In the genomic region with DNA sequence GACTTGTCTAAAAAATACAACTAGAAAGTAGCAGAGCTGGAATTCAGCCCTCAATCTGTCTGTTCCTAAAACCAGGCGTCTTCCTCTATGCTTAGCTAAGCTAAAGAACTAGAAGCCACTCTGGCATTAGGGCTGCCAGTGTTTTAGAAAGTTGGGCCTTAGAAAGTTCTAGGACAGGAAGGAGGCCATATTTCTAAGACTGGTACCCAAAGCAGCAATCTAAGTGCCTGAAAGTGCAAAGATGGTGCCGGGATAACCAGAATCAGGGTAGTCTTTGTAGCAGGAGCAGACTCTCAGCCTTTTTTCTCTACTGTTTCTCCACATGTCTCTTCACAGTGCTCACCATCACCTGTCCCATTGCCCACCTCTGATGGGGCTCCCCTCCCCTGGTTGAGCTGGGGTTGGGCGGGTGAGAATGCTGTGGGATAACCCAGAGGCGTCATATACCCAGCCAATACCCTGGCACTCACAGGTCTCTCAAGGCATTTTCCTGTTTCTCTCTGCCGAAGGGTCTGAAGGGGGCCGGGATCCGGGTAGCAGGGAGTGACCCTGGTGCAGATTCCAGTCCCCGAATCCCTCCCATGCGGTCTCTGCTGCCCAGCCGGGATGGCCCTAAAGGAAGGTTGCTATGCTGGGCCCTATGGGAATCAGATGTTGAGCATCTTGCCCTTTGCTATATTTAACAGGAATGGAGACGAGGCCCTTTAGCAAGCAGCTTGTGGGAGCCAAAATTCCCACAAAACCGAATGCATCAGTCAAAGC, we compare ENCODE assay signal across 9 cellular contexts. TPM values are rescaled to one million over a fixed set of nuclear protein-coding genes. Genes with fewer than 3 reads are reported as not detected.
DNase-seq lines count a peak whose midpoint lies in the region; ATAC-seq and TF ChIP-seq lines count a peak whose summit lies in the region.
"Had no signal": no experiment of that assay in that cellular context is flagged by ENCODE, and none has a peak within 500 bp of the region (broad histone marks: within the 10 kb centered on the region; RNA-seq: fewer than 3 reads in every experiment).

No MANE protein-coding gene starts in this region.

- TF ChIP-seq CTCF in GM23338 (conservative IDR thresholded peaks at IDR 0.05; ENCODE audit: low read depth in 2 of 2) (no peak), SU-DHL-6 (IDR thresholded peaks at IDR 0.05; ENCODE audit: insufficient read depth, low read length, poor library complexity, severe bottlenecking) (no peak), glutamatergic neuron (IDR thresholded peaks at IDR 0.05; ENCODE audit: partially characterized antibody, unreplicated experiment) (no peak)

- H3K9me3 Mint-ChIP-seq in GM23338, result peaks cover 4% of the 10 kb centered on the region; the same call in 1 of the 3 replicates
- peaks cover 4% of the 10 kb centered on the region for H3K9me3 Mint-ChIP-seq in glutamatergic neuron (ENCODE audit: unreplicated experiment)
- H3K9me3 Mint-ChIP-seq in stimulated activated naive CD8-positive, alpha-beta T cell treated with anti-CD3 and anti-CD28 coated beads, Interleukin-15, Interleukin-2, amounts not matched to agents 100 ng/mL and 50 ng/mL, for 24 hours, result peaks cover 6% of the 10 kb centered on the region

- peak overlapping the region; percentile 80 for H3K4me3 ChIP-seq in GM23338
- H3K4me3 ChIP-seq in SU-DHL-6 (ENCODE audit: insufficient read depth, low read length, poor library complexity, severe bottlenecking), result peak overlapping the region; percentile 72
- H3K4me3 ChIP-seq: SJSA1 had no signal

- H3K79me2 ChIP-seq in GM23338 (replicated peaks; ENCODE audit: insufficient read depth) (no peaks in the 10 kb centered on the region), SU-DHL-6 (ENCODE audit: insufficient read depth, low read length) (peaks cover 43% of the 10 kb centered on the region)
- H3K79me2 ChIP-seq: parathyroid adenoma had no signal

- ATAC-seq in GM23338, result peak; percentile 30
- ATAC-seq in GM18498 (IDR thresholded peaks at IDR 0.05; ENCODE audit: unreplicated experiment), result no peak
- no peak for ATAC-seq in HG02759 (IDR thresholded peaks at IDR 0.05; ENCODE audit: unreplicated experiment)

- peak overlapping the region; percentile 81 for H3K4me3 Mint-ChIP-seq in GM23338
- peak overlapping the region; percentile 85 for H3K4me3 Mint-ChIP-seq in glutamatergic neuron (ENCODE audit: unreplicated experiment)
- H3K4me3 Mint-ChIP-seq in stimulated activated naive CD8-positive, alpha-beta T cell treated with anti-CD3 and anti-CD28 coated beads, Interleukin-15, Interleukin-2, amounts not matched to agents 100 ng/mL and 50 ng/mL, for 24 hours, result peak overlapping the region; percentile 88

- H3F3A ChIP-seq in GM23338 (replicated peaks; ENCODE audit: low read depth) (0 out of 2 replicates have a peak, but pooled peaks cover 9% of the 10 kb centered on the region), SU-DHL-6 (ENCODE audit: insufficient read depth) (peaks cover 26% of the 10 kb centered on the region)

- H3K9ac ChIP-seq in SU-DHL-6 (ENCODE audit: low read length), result peak overlapping the region; percentile 94
- H3K9ac ChIP-seq: parathyroid adenoma had no signal

- H3K4me2 ChIP-seq in GM23338 (peak overlapping the region; percentile 91), SU-DHL-6 (ENCODE audit: low read depth, low read length, poor library complexity, severe bottlenecking) (peak overlapping the region; percentile 85)

- H3K9me3 ChIP-seq in SU-DHL-6 (ENCODE audit: insufficient read depth, low read length), result no peaks in the 10 kb centered on the region
- H3K9me3 ChIP-seq: SJSA1 had no signal

- H3K27ac ChIP-seq in GM23338 (ENCODE audit: low read depth) (no peak overlapping the region), SU-DHL-6 (ENCODE audit: low read depth, low read length) (peak overlapping the region; percentile 97)
- H3K27ac ChIP-seq: SJSA1 had no signal

- H4K20me1 ChIP-seq in GM23338 (replicated peaks; ENCODE audit: insufficient read depth), result no peaks in the 10 kb centered on the region
- no peaks in the 10 kb centered on the region for H4K20me1 ChIP-seq in SU-DHL-6 (ENCODE audit: low read depth, low read length)

- H3K9me2 ChIP-seq in GM23338 (ENCODE audit: insufficient read depth) (no peaks in the 10 kb centered on the region), SU-DHL-6 (replicated peaks; ENCODE audit: insufficient read depth, low read length) (no peaks in the 10 kb centered on the region)

- H2AFZ ChIP-seq in GM23338 (peak overlapping the region; percentile 98), SU-DHL-6 (ENCODE audit: low read depth, low read length, severe bottlenecking) (peak overlapping the region; percentile 37)

- H3K4me1 ChIP-seq in GM23338 (ENCODE audit: insufficient read depth), result peaks cover 25% of the 10 kb centered on the region
- H3K4me1 ChIP-seq: parathyroid adenoma, SJSA1 had no signal

- no peak overlapping the region for H3K27ac Mint-ChIP-seq in GM23338
- no peak overlapping the region for H3K27ac Mint-ChIP-seq in glutamatergic neuron (ENCODE audit: unreplicated experiment)
- H3K27ac Mint-ChIP-seq in stimulated activated naive CD8-positive, alpha-beta T cell treated with anti-CD3 and anti-CD28 coated beads, Interleukin-15, Interleukin-2, amounts not matched to agents 100 ng/mL and 50 ng/mL, for 24 hours, result peak overlapping the region; percentile 99

- H3K36me3 ChIP-seq in GM23338 (ENCODE audit: insufficient read depth) (no peaks in the 10 kb centered on the region), SU-DHL-6 (ENCODE audit: low read length) (no peaks in the 10 kb centered on the region)
- H3K36me3 ChIP-seq: SJSA1 had no signal

- peaks cover 50% of the 10 kb centered on the region for H3K27me3 ChIP-seq in GM23338 (ENCODE audit: insufficient read depth)
- H3K27me3 ChIP-seq in SU-DHL-6 (ENCODE audit: low read length), result no peaks in the 10 kb centered on the region

- DNase-seq in GM23338 (ENCODE audit: low spot score) (peak; percentile 43), glutamatergic neuron (no peak), CD1c-positive myeloid dendritic cell (ENCODE audit: extremely low spot score) (no peak)

- H3K27me3 Mint-ChIP-seq in GM23338 (ENCODE audit: insufficient read depth, low read depth, poor library complexity) (peaks cover 38% of the 10 kb centered on the region), glutamatergic neuron (ENCODE audit: unreplicated experiment) (peaks cover 15% of the 10 kb centered on the region)
- H3K27me3 Mint-ChIP-seq in stimulated activated naive CD8-positive, alpha-beta T cell treated with anti-CD3 and anti-CD28 coated beads, Interleukin-15, Interleukin-2, amounts not matched to agents 100 ng/mL and 50 ng/mL, for 24 hours, result no peaks in the 10 kb centered on the region

- H3K36me3 Mint-ChIP-seq in GM23338 (ENCODE audit: low read depth) (no peaks in the 10 kb centered on the region; the same call in 2 of the 3 replicates), glutamatergic neuron (ENCODE audit: unreplicated experiment) (no peaks in the 10 kb centered on the region)
- peaks cover 22% of the 10 kb centered on the region for H3K36me3 Mint-ChIP-seq in stimulated activated naive CD8-positive, alpha-beta T cell treated with anti-CD3 and anti-CD28 coated beads, Interleukin-15, Interleukin-2, amounts not matched to agents 100 ng/mL and 50 ng/mL, for 24 hours (ENCODE audit: low read depth)

- H3K4me1 Mint-ChIP-seq in GM23338 (peaks cover 35% of the 10 kb centered on the region), glutamatergic neuron (ENCODE audit: low read depth, unreplicated experiment) (peaks cover 10% of the 10 kb centered on the region)
- H3K4me1 Mint-ChIP-seq in stimulated activated naive CD8-positive, alpha-beta T cell treated with anti-CD3 and anti-CD28 coated beads, Interleukin-15, Interleukin-2, amounts not matched to agents 100 ng/mL and 50 ng/mL, for 24 hours (ENCODE audit: low read depth), result peaks cover 68% of the 10 kb centered on the region

TF ChIP-seq in GM23338, 12 proteins besides CTCF, POLR2A, EP300 and RAD21 (continues in another document):
- no peak for TF ChIP-seq NANOG (IDR thresholded peaks at IDR 0.05; ENCODE audit: borderline replicate concordance)
- TF ChIP-seq EZH2 (IDR thresholded peaks at IDR 0.05; ENCODE audit: low read depth, unreplicated experiment), result no peak

RNA-seq across cellular contexts. Expression of gene RCSD1, which starts 1.1 kb away (rescaled TPM):
- total RNA-seq in GM23338 (2014; rRNA removed; shearing (Covaris generic)), result 0.73 TPM in 1 of 2 replicates, not detected in the other
- 0.18 and 0.42 TPM in 2 replicates for polyA plus RNA-seq in GM23338 (2016; fragmentation: Nextera tagmentation; extraction: Ambion mirVana)
- total RNA-seq in glutamatergic neuron (ENCODE audit: unreplicated experiment), result not detected
